In genomic region chr4:48343035-48343434, GRCh38 we compare ENCODE assay signal across 9 cellular contexts. TPM values are rescaled to one million over a fixed set of nuclear protein-coding genes. Genes with fewer than 3 reads are reported as not detected.
DNase-seq lines count a peak whose midpoint lies in the region; ATAC-seq and TF ChIP-seq lines count a peak whose summit lies in the region.
"Had no signal": no experiment of that assay in that cellular context is flagged by ENCODE, and none has a peak within 500 bp of the region (broad histone marks: within the 10 kb centered on the region; RNA-seq: fewer than 3 reads in every experiment).

No MANE protein-coding gene starts in this region.

- H3K4me1 ChIP-seq in right atrium auricular region = peaks cover 0 to 50% of the 10 kb centered on the region in 2 donors

- peak overlapping the region; percentile 93 to 99 for H3K27ac ChIP-seq in right atrium auricular region

- H3K9me3 Mint-ChIP-seq in memory B cell = no peaks in the 10 kb centered on the region

- no peaks in the 10 kb centered on the region for H3K36me3 ChIP-seq in right atrium auricular region

- peak overlapping the region; percentile 86 to 95 for H3K4me3 ChIP-seq in right atrium auricular region

- peaks cover 4% of the 10 kb centered on the region for H3K36me3 Mint-ChIP-seq in memory B cell

- H3K4me3 Mint-ChIP-seq in memory B cell = peak overlapping the region; percentile 38

- no peak for TF ChIP-seq CTCF in right atrium auricular region (IDR thresholded peaks at IDR 0.05)

- H3K9me3 ChIP-seq in right atrium auricular region = no peaks in the 10 kb centered on the region

- intact Hi-C loops in cardiac septum (cut with DNase I) = loop anchor here (5.0 kb wide), 2 partner anchors 44 to 71 kb away; no protein-coding TSS in a partner anchor

- no peak for DNase-seq in right atrium auricular region (ENCODE audit: low spot score)
- no peak for DNase-seq in cardiac septum (ENCODE audit: low spot score)
- peak; percentile 24 for DNase-seq in astrocyte of the hippocampus (ENCODE audit: low read depth, low spot score)
- no peak for DNase-seq in memory B cell (ENCODE audit: low spot score in 2 of 2)
- DNase-seq in SHP77 treated with DMSO at 0.1 percent for 48 hours (lab: John Stamatoyannopoulos, UW) = no peak
- DNase-seq: NCI-H1436 had no signal

- H3K27ac Mint-ChIP-seq in memory B cell = peak overlapping the region; percentile 39

- peaks cover 34% of the 10 kb centered on the region for H3K4me1 Mint-ChIP-seq in memory B cell

- no peaks in the 10 kb centered on the region for H3K27me3 ChIP-seq in right atrium auricular region

- ATAC-seq in memory B cell (ENCODE audit: low read depth) (no peak), GM19463 (IDR thresholded peaks at IDR 0.05; ENCODE audit: unreplicated experiment) (no peak), HG02884 (IDR thresholded peaks at IDR 0.05; ENCODE audit: unreplicated experiment) (no peak)
- no peak for ATAC-seq in activated CD4-positive, CD25-positive, alpha-beta regulatory T cell treated with anti-CD3 and anti-CD28 coated beads, Interleukin-2, amount 50 U/mL, for 24 hours

- H3K27me3 Mint-ChIP-seq in memory B cell = no peaks in the 10 kb centered on the region

RNA-seq across cellular contexts. Expression of gene SLAIN2, which starts 1.7 kb away (rescaled TPM):
- total RNA-seq in right atrium auricular region (100 to 1,000 TPM in 1 of 2 donors, 10 to 100 TPM in 1; 82.1 to 199 TPM), cardiac septum (159 TPM)
